Comparison of ENCODE assay signal across 26 cellular contexts in the genomic region with DNA sequence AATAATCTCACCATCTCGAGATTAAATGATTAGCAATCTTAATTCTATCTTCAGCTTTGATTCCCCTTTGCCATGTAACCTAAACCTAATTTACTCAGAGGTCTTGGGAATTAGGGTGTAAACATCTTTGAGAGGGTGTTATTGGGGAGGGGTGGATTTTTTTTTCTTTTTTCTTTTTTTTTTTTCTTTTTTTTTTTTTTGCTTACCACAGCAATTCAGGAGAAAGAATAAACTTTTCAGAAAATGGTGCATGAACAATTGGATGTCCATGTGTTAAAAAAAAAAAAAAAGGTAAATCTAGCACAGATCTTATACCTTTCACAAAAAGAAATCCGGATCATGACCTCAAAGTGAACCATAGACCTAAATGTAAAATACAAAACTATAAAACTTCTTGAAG.
"Had no signal": no experiment of that assay in that cellular context is flagged by ENCODE, and none has a peak within 500 bp of the region (broad histone marks: within the 10 kb centered on the region; RNA-seq: fewer than 3 reads in every experiment).

No MANE protein-coding gene starts in this region.

- H3K9me3 ChIP-seq: esophagus muscularis mucosa, gastroesophageal sphincter, heart left ventricle, left ventricle myocardium inferior, lower lobe of right lung, mucosa of descending colon had no signal

- H3K27ac ChIP-seq: coronary artery, dorsolateral prefrontal cortex, esophagus muscularis mucosa, foreskin keratinocyte, gastroesophageal sphincter, heart left ventricle, hepatocyte, left ventricle myocardium inferior, lower lobe of right lung had no signal

- H3K9me3 Mint-ChIP-seq: immature natural killer cell, naive B cell had no signal

- H3K4me2 ChIP-seq: hepatocyte had no signal

- H3K27me3 ChIP-seq: dorsolateral prefrontal cortex, gastroesophageal sphincter, heart left ventricle, hepatocyte had no signal

- DNase-seq: dermis blood vessel endothelial cell; dorsolateral prefrontal cortex; effector CD4-positive, alpha-beta T cell; effector memory CD4-positive, alpha-beta T cell; foreskin keratinocyte; heart left ventricle; hypothalamus; immature natural killer cell; islet precursor cell; kidney; kidney glomerular epithelial cell; left colon; left ventricle myocardium inferior; lower lobe of right lung; mesenchymal stem cell; mucosa of descending colon; naive B cell had no signal

- H3K36me3 ChIP-seq: esophagus muscularis mucosa, gastroesophageal sphincter, heart left ventricle, left ventricle myocardium inferior, lower lobe of right lung had no signal

- H3K4me3 ChIP-seq: coronary artery, dorsolateral prefrontal cortex, esophagus muscularis mucosa, gastroesophageal sphincter, heart left ventricle, hepatocyte, left ventricle myocardium inferior, lower lobe of right lung, mucosa of descending colon had no signal

- H3K79me2 ChIP-seq: hepatocyte had no signal

- H2AFZ ChIP-seq: hepatocyte had no signal

- ATAC-seq: foreskin keratinocyte, gastroesophageal sphincter, heart left ventricle, left colon, left lobe of liver, lower lobe of right lung, mucosa of descending colon had no signal

- FAIRE-seq: colon, endothelial cell of umbilical vein, frontal cortex, kidney had no signal

- H3K4me1 ChIP-seq: esophagus muscularis mucosa, foreskin keratinocyte, gastroesophageal sphincter, heart left ventricle, left ventricle myocardium inferior, lower lobe of right lung had no signal

- H3K4me3 Mint-ChIP-seq: immature natural killer cell, mesothelial cell of epicardium had no signal

- H3K36me3 Mint-ChIP-seq: immature natural killer cell, mesothelial cell of epicardium, naive B cell had no signal

- H3K27ac Mint-ChIP-seq: immature natural killer cell, mesothelial cell of epicardium, naive B cell had no signal

- H3K4me1 Mint-ChIP-seq: immature natural killer cell, naive B cell had no signal
